In the genomic region with DNA sequence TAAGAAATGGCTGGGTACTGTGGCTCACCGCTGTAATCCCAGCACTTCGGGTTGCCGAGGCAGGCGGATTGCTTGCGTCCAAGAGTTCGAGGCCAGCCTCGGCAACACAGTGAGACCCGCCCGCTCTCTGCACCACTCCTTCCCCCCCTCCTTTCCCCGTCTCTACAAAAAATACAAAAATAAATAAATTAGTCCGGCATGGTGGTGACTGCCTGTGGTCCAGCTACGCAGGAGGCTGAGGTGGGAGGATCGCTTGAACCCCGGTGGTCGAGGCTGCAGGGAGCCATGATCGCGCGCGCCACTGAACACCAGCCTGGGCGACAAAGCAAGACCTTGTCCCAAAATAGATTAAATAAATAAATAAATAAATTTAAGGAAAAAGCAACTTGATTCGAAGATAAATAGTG, we compare ENCODE assay signal across 9 cellular contexts. TPM values are rescaled to one million over a fixed set of nuclear protein-coding genes. Genes with fewer than 3 reads are reported as not detected.
DNase-seq lines count a peak whose midpoint lies in the region; TF ChIP-seq lines count a peak whose summit lies in the region.
"Had no signal": no experiment of that assay in that cellular context is flagged by ENCODE, and none has a peak within 500 bp of the region (broad histone marks: within the 10 kb centered on the region; RNA-seq: fewer than 3 reads in every experiment).

No MANE protein-coding gene starts in this region.

- peak overlapping the region; percentile 44 for H3K4me3 ChIP-seq in GM12865 (ENCODE audit: low read depth, low read length)
- peak overlapping the region; percentile 7 for H3K4me3 ChIP-seq in KMS-11 (IDR thresholded peaks at IDR 0.05; ENCODE audit: insufficient read depth, low read depth, low read length)
- peak overlapping the region; percentile 100 for H3K4me3 ChIP-seq in effector memory CD4-positive, alpha-beta T cell (ENCODE audit: insufficient read depth, low read depth, low read length, poor library complexity, severe bottlenecking)
- H3K4me3 ChIP-seq in neutrophil (ENCODE audit: low read depth in 1 of 2, low read length in 1 of 2) = peak overlapping the region; percentile 85 to 91

- H3K79me2 ChIP-seq in KMS-11 (ENCODE audit: insufficient read depth, low read depth) = peaks cover 46% of the 10 kb centered on the region

- peaks cover 52% of the 10 kb centered on the region for H3K4me1 ChIP-seq in KMS-11 (ENCODE audit: low read depth, poor library complexity, severe bottlenecking)
- peaks cover 23% of the 10 kb centered on the region for H3K4me1 ChIP-seq in effector memory CD4-positive, alpha-beta T cell (ENCODE audit: control insufficient read depth, insufficient read depth, low read length, poor library complexity, severe bottlenecking)
- peaks cover 41% of the 10 kb centered on the region in 2 experiments for H3K4me1 ChIP-seq in neutrophil (ENCODE audit: control insufficient read depth in 1 of 2, insufficient read depth in 1 of 2, low read depth in 1 of 2, low read length in 1 of 2)

- H3K4me2 ChIP-seq in KMS-11 = peak overlapping the region; percentile 97

- TF ChIP-seq CTCF in GM12865 (IDR thresholded peaks at IDR 0.05; ENCODE audit: insufficient read depth, low read depth, low read length, missing control alignments) (no peak), KMS-11 (conservative IDR thresholded peaks at IDR 0.05; ENCODE audit: low read depth, low read length) (no peak), neutrophil (IDR thresholded peaks at IDR 0.05) (no peak)

- H3K36me3 ChIP-seq in KMS-11 (ENCODE audit: insufficient read depth) (no peaks in the 10 kb centered on the region), neutrophil (peaks cover 3% of the 10 kb centered on the region)
- H3K36me3 ChIP-seq in effector memory CD4-positive, alpha-beta T cell (ENCODE audit: control insufficient read depth, insufficient read depth, low read length) = no peaks in the 10 kb centered on the region

- no peaks in the 10 kb centered on the region; the same call in 1 of the 2 replicates for H4K20me1 ChIP-seq in KMS-11 (ENCODE audit: insufficient read depth)

- H3K27me3 ChIP-seq in KMS-11 (ENCODE audit: insufficient read depth, low read depth) (no peaks in the 10 kb centered on the region), neutrophil (no peaks in the 10 kb centered on the region)
- no peaks in the 10 kb centered on the region for H3K27me3 ChIP-seq in effector memory CD4-positive, alpha-beta T cell (replicated peaks; ENCODE audit: control insufficient read depth, insufficient read depth, low read length, poor library complexity, severe bottlenecking)

- H2AFZ ChIP-seq in KMS-11 (ENCODE audit: low read depth) = peak overlapping the region; percentile 95

- DNase-seq in GM12865 (ENCODE audit: low read depth) (no peak), ureter (ENCODE audit: low spot score) (no peak), activated gamma-delta T cell treated with Interleukin-2 at 50 U/mL for 16 hours (no peak), NCI-H2029 treated with DMSO at 0.1 percent for 48 hours (lab: John Stamatoyannopoulos, UW) (no peak), NCI-H345 treated with DMSO at 0.1 percent for 48 hours (lab: John Stamatoyannopoulos, UW; ENCODE audit: unreplicated experiment) (no peak)
- DNase-seq in effector memory CD4-positive, alpha-beta T cell = no peak

- no peaks in the 10 kb centered on the region for H3K9me3 ChIP-seq in effector memory CD4-positive, alpha-beta T cell (ENCODE audit: control insufficient read depth, low read length)
- no peaks in the 10 kb centered on the region for H3K9me3 ChIP-seq in neutrophil

- peak overlapping the region; percentile 85 for H3K9ac ChIP-seq in KMS-11

- H3K27ac ChIP-seq in KMS-11 (peak overlapping the region; percentile 79), neutrophil (peak overlapping the region; percentile 93)
- H3K27ac ChIP-seq in effector memory CD4-positive, alpha-beta T cell (ENCODE audit: insufficient read depth, low read length, poor library complexity, severe bottlenecking) = peak overlapping the region; percentile 55

RNA-seq across cellular contexts. Expression of a gene that starts 0.4 kb away (rescaled TPM):
- total RNA-seq in ureter = 68.7 TPM

RNA-seq across cellular contexts. Expression of a gene that starts 20.4 kb away (rescaled TPM):
- total RNA-seq in ureter = 8.0 TPM

RNA-seq across cellular contexts. Expression of a gene that starts 47.0 kb away (rescaled TPM):
- 5.8 TPM for total RNA-seq in ureter
- total RNA-seq: LHCN-M2 had no signal

Comparison
In these comparisons a context has a peak if more than half of its experiments do, and no peak if none do; other contexts are left out.
1. H3K4me3 ChIP-seq: peak in every context shown above with its lines; median percentile 100 in effector memory CD4-positive, alpha-beta T cell; 88 in neutrophil; 44 in GM12865; 7 in KMS-11.